In genomic region chr5:22504411-22504810, GRCh38 we compare ENCODE assay signal across 15 cellular contexts.
DNase-seq lines count a peak whose midpoint lies in the region; ATAC-seq and TF ChIP-seq lines count a peak whose summit lies in the region.
"Had no signal": no experiment of that assay in that cellular context is flagged by ENCODE, and none has a peak within 500 bp of the region (broad histone marks: within the 10 kb centered on the region; RNA-seq: fewer than 3 reads in every experiment).

No MANE protein-coding gene starts in this region.

- no peak overlapping the region for H4K5ac ChIP-seq in mesendoderm (ENCODE audit: low read length)

- intact Hi-C loops in left lung (cut with DNase I), result no loop called here

- H3K9ac ChIP-seq in mesendoderm (ENCODE audit: low read length), result no peak overlapping the region
- H3K9ac ChIP-seq: BLaER1 had no signal

- TF ChIP-seq CTCF in left lung (IDR thresholded peaks at IDR 0.05), result no peak

- H4K8ac ChIP-seq in mesendoderm (ENCODE audit: low read depth, low read length), result no peak overlapping the region

- no peak overlapping the region for H2BK15ac ChIP-seq in mesendoderm (replicated peaks; ENCODE audit: low read depth)

- no peak overlapping the region for H3K27ac Mint-ChIP-seq in effector memory CD8-positive, alpha-beta T cell
- H3K27ac Mint-ChIP-seq: CD14-positive monocyte; CD4-positive, alpha-beta memory T cell had no signal

- H3K79me1 ChIP-seq in mesendoderm (ENCODE audit: low read length), result no peaks in the 10 kb centered on the region

- no peaks in the 10 kb centered on the region for H3K27me3 Mint-ChIP-seq in effector memory CD8-positive, alpha-beta T cell
- H3K27me3 Mint-ChIP-seq: CD4-positive, alpha-beta memory T cell had no signal

- H3K9me3 ChIP-seq in left lung, result no peaks in the 10 kb centered on the region
- H3K9me3 ChIP-seq: A549, HAP-1 had no signal

- H3K4me1 Mint-ChIP-seq in effector memory CD8-positive, alpha-beta T cell (ENCODE audit: low read depth in 2 of 2), result no peaks in the 10 kb centered on the region
- H3K4me1 Mint-ChIP-seq: CD14-positive monocyte; CD4-positive, alpha-beta memory T cell had no signal

- H3K4me3 Mint-ChIP-seq in effector memory CD8-positive, alpha-beta T cell, result no peak overlapping the region
- H3K4me3 Mint-ChIP-seq: CD14-positive monocyte; CD4-positive, alpha-beta memory T cell had no signal

- no peak overlapping the region for H3K4me2 ChIP-seq in mesendoderm (ENCODE audit: low read length)
- H3K4me2 ChIP-seq: A549, BLaER1 had no signal

- H2BK5ac ChIP-seq in mesendoderm (ENCODE audit: low read length), result no peak overlapping the region

- H3K36me3 Mint-ChIP-seq in effector memory CD8-positive, alpha-beta T cell (ENCODE audit: insufficient read depth), result no peaks in the 10 kb centered on the region
- H3K36me3 Mint-ChIP-seq: CD14-positive monocyte; CD4-positive, alpha-beta memory T cell had no signal

- no peak overlapping the region for H2BK120ac ChIP-seq in mesendoderm (ENCODE audit: low read depth, low read length)

- H3K27me3 ChIP-seq in mesendoderm (ENCODE audit: insufficient read depth, low read length, poor library complexity), result no peaks in the 10 kb centered on the region
- no peaks in the 10 kb centered on the region for H3K27me3 ChIP-seq in left lung
- H3K27me3 ChIP-seq: BLaER1 had no signal

- H3K27ac ChIP-seq in mesendoderm (ENCODE audit: low read depth, low read length), result no peak overlapping the region
- no peak overlapping the region for H3K27ac ChIP-seq in left lung
- H3K27ac ChIP-seq: 22Rv1, A549, BLaER1 had no signal

- no peak overlapping the region for H3K4ac ChIP-seq in mesendoderm (ENCODE audit: low read depth, low read length)

- no peak overlapping the region for H2AK5ac ChIP-seq in mesendoderm (ENCODE audit: low read length)

- peak in 2 of 3 experiments; percentile 29 to 68 for DNase-seq in NCI-H1417 (lab: John Stamatoyannopoulos, UW)
- no peak for DNase-seq in NCI-H1417 treated with DMSO at 0.1 percent for 48 hours (lab: John Stamatoyannopoulos, UW)
- peak; percentile 22 for DNase-seq in SK-N-DZ (ENCODE audit: low spot score)
- peak; percentile 69 for DNase-seq in mesendoderm
- DNase-seq in left lung, result no peak
- no peak for DNase-seq in effector memory CD8-positive, alpha-beta T cell
- no peak for DNase-seq in cerebellar cortex (ENCODE audit: low spot score)
- DNase-seq: AML-193; Calu3; CD4-positive, alpha-beta memory T cell had no signal

- H3K36me3 ChIP-seq in mesendoderm (ENCODE audit: control insufficient read depth, insufficient read depth, low read length), result no peaks in the 10 kb centered on the region
- H3K36me3 ChIP-seq in left lung, result no peaks in the 10 kb centered on the region
- H3K36me3 ChIP-seq: BLaER1, HAP-1 had no signal

- no peak overlapping the region for H3K23ac ChIP-seq in mesendoderm (ENCODE audit: low read length)

- H3K9me3 Mint-ChIP-seq in effector memory CD8-positive, alpha-beta T cell, result peaks cover 2 to 6% of the 10 kb centered on the region in 2 donors

- no peak overlapping the region for H3K18ac ChIP-seq in mesendoderm (ENCODE audit: low read length)

- H3K79me2 ChIP-seq in mesendoderm (ENCODE audit: control insufficient read depth, insufficient read depth, low read length), result no peaks in the 10 kb centered on the region

- no peak overlapping the region for H3K56ac ChIP-seq in mesendoderm (ENCODE audit: low read length)

- no CpG with 5 or more reads among the region's 3 CpGs for WGBS in mesendoderm (ENCODE audit: extremely low coverage, insufficient coverage, low lambda C conversion rate)

- H3K4me3 ChIP-seq in mesendoderm (ENCODE audit: low read length) (no peak overlapping the region), left lung (no peak overlapping the region)
- H3K4me3 ChIP-seq: A549, BLaER1, HAP-1 had no signal

- ATAC-seq in left lung, result no peak
- ATAC-seq in effector memory CD8-positive, alpha-beta T cell (replicated peaks), result no peak
- ATAC-seq: A549 had no signal

- H3K4me1 ChIP-seq in mesendoderm (ENCODE audit: control insufficient read depth, low read depth, low read length) (no peaks in the 10 kb centered on the region), left lung (no peaks in the 10 kb centered on the region)
- H3K4me1 ChIP-seq: A549, BLaER1, HAP-1 had no signal

Comparison
In these comparisons a context has a peak if more than half of its experiments do, and no peak if none do; other contexts are left out.
1. DNase-seq: peak in NCI-H1417 (2 of 3), SK-N-DZ (single experiment) and mesendoderm (single experiment); none in NCI-H1417 treated with DMSO at 0.1 percent for 48 hours (single experiment), left lung (0 of 2), effector memory CD8-positive, alpha-beta T cell (0 of 3) and cerebellar cortex (single experiment).